In genomic region chr15:74752011-74752410, GRCh38 we compare ENCODE assay signal across 1 cellular context.
TF ChIP-seq lines count a peak whose summit lies in the region.

No MANE protein-coding gene starts in this region.

TF ChIP-seq in HepG2, 621 proteins besides CTCF, POLR2A, EP300 and RAD21:
- TF ChIP-seq IRF1 (CRISPR knock-in tag; IDR thresholded peaks at IDR 0.05; ENCODE audit: low read depth) (no peak), ZXDC (CRISPR knock-in tag; IDR thresholded peaks at IDR 0.05) (no peak), ZBTB21 (CRISPR knock-in tag; IDR thresholded peaks at IDR 0.05) (no peak), TOPORS (CRISPR knock-in tag; IDR thresholded peaks at IDR 0.05) (no peak), SRF (IDR thresholded peaks at IDR 0.05; ENCODE audit: low read depth, low read length) (no peak)
